1 cellular context compared by ENCODE assay signal in the genomic region with DNA sequence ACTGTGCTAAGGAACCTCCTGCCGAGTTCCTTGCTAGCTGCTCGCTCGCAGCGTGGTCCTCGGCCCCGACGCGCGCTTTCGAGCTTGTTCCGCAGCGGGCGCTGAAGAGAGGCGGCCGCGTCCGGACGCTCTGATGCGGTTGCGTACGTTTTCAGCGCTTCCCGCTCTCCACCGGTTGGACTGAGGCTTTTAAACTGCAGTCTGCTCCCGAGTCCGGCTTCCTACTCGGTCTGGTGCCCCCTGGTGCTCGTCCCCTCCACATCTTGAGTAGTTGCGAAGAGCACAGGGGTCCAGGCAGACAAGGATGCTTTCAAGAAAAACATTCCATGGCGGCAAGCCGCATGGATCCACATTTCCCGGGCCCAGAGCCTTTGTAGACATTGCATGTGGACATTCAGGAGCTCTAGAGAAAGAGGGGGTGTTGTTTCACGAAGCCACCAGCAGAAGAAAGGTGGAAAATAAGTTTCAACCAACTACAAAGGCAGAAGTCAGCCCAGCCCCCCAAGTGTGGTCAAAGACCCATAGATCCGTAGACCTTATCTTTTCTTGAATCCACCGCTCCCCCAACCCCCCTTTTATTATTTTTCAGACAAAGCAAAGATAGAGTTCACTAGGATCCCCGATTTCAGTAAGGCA.
TF ChIP-seq lines count a peak whose summit lies in the region.

No MANE protein-coding gene starts in this region.

TF ChIP-seq in GM12878, 131 proteins besides CTCF, POLR2A, EP300 and RAD21 (continued from another document and continues in another):
- TF ChIP-seq HCFC1 (IDR thresholded peaks at IDR 0.05; ENCODE audit: low read length): no peak
- no peak for TF ChIP-seq MYC (IDR thresholded peaks at IDR 0.05; ENCODE audit: insufficient read depth, insufficient read length, insufficient replicate concordance, low read length, severe bottlenecking)
- peak; percentile 78 for TF ChIP-seq SKIL (IDR thresholded peaks at IDR 0.05; ENCODE audit: low read depth, poor library complexity, severe bottlenecking)
- TF ChIP-seq PAX8 (IDR thresholded peaks at IDR 0.05): no peak
- TF ChIP-seq RELB (IDR thresholded peaks at IDR 0.05; ENCODE audit: low read depth): peak; percentile 50; the same call in 1 of the 2 replicates
- TF ChIP-seq NBN (IDR thresholded peaks at IDR 0.05): peak; percentile 72; the same call in 1 of the 2 replicates
- TF ChIP-seq HDGF (IDR thresholded peaks at IDR 0.05): 0 out of 2 replicates have a peak, but pooled peaks have one; percentile 34
- TF ChIP-seq, protein P1, sequence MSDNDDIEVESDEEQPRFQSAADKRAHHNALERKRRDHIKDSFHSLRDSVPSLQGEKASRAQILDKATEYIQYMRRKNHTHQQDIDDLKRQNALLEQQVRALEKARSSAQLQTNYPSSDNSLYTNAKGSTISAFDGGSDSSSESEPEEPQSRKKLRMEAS (IDR thresholded peaks at IDR 0.05; ENCODE audit: low read depth, low read length): peak; percentile 88
- TF ChIP-seq TAF1 (IDR thresholded peaks at IDR 0.05; ENCODE audit: borderline replicate concordance, low read depth, low read length): peak; percentile 79
- no peak for TF ChIP-seq BCL3 (IDR thresholded peaks at IDR 0.05; ENCODE audit: borderline replicate concordance, insufficient read depth, low read depth, low read length, poor library complexity, severe bottlenecking)
- 0 out of 2 replicates have a peak, but pooled peaks have one; percentile 52 for TF ChIP-seq SREBF1 (IDR thresholded peaks at IDR 0.05; ENCODE audit: low read length)
- TF ChIP-seq IKZF1 (conservative IDR thresholded peaks at IDR 0.05): peak; percentile 93
- TF ChIP-seq ELK1 (IDR thresholded peaks at IDR 0.05; ENCODE audit: low read depth, low read length): no peak
- peak; percentile 15 for TF ChIP-seq NFIC (IDR thresholded peaks at IDR 0.05; ENCODE audit: low read depth, low read length)
- TF ChIP-seq IRF4 (IDR thresholded peaks at IDR 0.05; ENCODE audit: low read depth, low read length): 0 out of 2 replicates have a peak, but pooled peaks have one; percentile 54
- no peak for TF ChIP-seq ZBED1 (IDR thresholded peaks at IDR 0.05; ENCODE audit: borderline replicate concordance)
- no peak for TF ChIP-seq MTA3 (IDR thresholded peaks at IDR 0.05; ENCODE audit: borderline replicate concordance, low read length)
- no peak for TF ChIP-seq CHD4 (IDR thresholded peaks at IDR 0.05)
- no peak for TF ChIP-seq JUNB (IDR thresholded peaks at IDR 0.05)
- TF ChIP-seq ATF7 (IDR thresholded peaks at IDR 0.05; ENCODE audit: low read depth): peak; percentile 22
- TF ChIP-seq WRNIP1 (IDR thresholded peaks at IDR 0.05; ENCODE audit: borderline replicate concordance, low read depth, low read length): no peak; the same call in 1 of the 2 replicates
- peak; percentile 84 for TF ChIP-seq E2F4 (IDR thresholded peaks at IDR 0.05; ENCODE audit: low read depth, low read length)
- TF ChIP-seq ZBTB33 (IDR thresholded peaks at IDR 0.05): 0 out of 2 replicates have a peak, but pooled peaks have one; percentile 6
- no peak for TF ChIP-seq NFYA (IDR thresholded peaks at IDR 0.05; ENCODE audit: borderline replicate concordance, low read depth, low read length)
- TF ChIP-seq SIN3A (IDR thresholded peaks at IDR 0.05; ENCODE audit: low read depth, low read length): no peak
- TF ChIP-seq EGR1 (IDR thresholded peaks at IDR 0.05; ENCODE audit: borderline replicate concordance in 1 of 2, low read depth in 2 of 2, low read length in 2 of 2): peak; percentile 19 to 55; a peak in 1 of 3 replicates
- peak; percentile 70 for TF ChIP-seq DPF2 (IDR thresholded peaks at IDR 0.05)
- TF ChIP-seq E4F1 (IDR thresholded peaks at IDR 0.05; ENCODE audit: borderline replicate concordance, partially characterized antibody): no peak
- TF ChIP-seq, protein P2, sequence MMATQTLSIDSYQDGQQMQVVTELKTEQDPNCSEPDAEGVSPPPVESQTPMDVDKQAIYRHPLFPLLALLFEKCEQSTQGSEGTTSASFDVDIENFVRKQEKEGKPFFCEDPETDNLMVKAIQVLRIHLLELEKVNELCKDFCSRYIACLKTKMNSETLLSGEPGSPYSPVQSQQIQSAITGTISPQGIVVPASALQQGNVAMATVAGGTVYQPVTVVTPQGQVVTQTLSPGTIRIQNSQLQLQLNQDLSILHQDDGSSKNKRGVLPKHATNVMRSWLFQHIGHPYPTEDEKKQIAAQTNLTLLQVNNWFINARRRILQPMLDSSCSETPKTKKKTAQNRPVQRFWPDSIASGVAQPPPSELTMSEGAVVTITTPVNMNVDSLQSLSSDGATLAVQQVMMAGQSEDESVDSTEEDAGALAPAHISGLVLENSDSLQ (IDR thresholded peaks at IDR 0.05): no peak
- TF ChIP-seq GABPA (IDR thresholded peaks at IDR 0.05; ENCODE audit: low read depth): 0 out of 2 replicates have a peak, but pooled peaks have one; percentile 22
- TF ChIP-seq CREB1 (IDR thresholded peaks at IDR 0.05; ENCODE audit: low read depth): peak; percentile 69
- TF ChIP-seq BMI1 (IDR thresholded peaks at IDR 0.05; ENCODE audit: borderline replicate concordance): no peak
- 0 out of 2 replicates have a peak, but pooled peaks have one; percentile 35 for TF ChIP-seq ASH2L (IDR thresholded peaks at IDR 0.05; ENCODE audit: borderline replicate concordance, low read depth)
- peak; percentile 62; the same call in 1 of the 2 replicates for TF ChIP-seq MEF2A (IDR thresholded peaks at IDR 0.05; ENCODE audit: insufficient read depth, low read depth, low read length)
- TF ChIP-seq CBFB (IDR thresholded peaks at IDR 0.05; ENCODE audit: low read depth): peak; percentile 73; the same call in 1 of the 2 replicates
- TF ChIP-seq STAT3 (IDR thresholded peaks at IDR 0.05; ENCODE audit: low read depth, low read length): 0 out of 2 replicates have a peak, but pooled peaks have one; percentile 42
- peak; percentile 19 for TF ChIP-seq MEF2B (IDR thresholded peaks at IDR 0.05; ENCODE audit: partially characterized antibody, poor library complexity, severe bottlenecking)
- peak; percentile 84 for TF ChIP-seq SMAD5 (IDR thresholded peaks at IDR 0.05; ENCODE audit: low read depth)
- TF ChIP-seq ZNF207 (IDR thresholded peaks at IDR 0.05; ENCODE audit: borderline replicate concordance): peak; percentile 93; the same call in 1 of the 2 replicates
- peak; percentile 82 for TF ChIP-seq CREM (IDR thresholded peaks at IDR 0.05; ENCODE audit: low read depth)
- peak; percentile 95 for TF ChIP-seq SMARCA5 (IDR thresholded peaks at IDR 0.05)
- TF ChIP-seq CBX3 (IDR thresholded peaks at IDR 0.05; ENCODE audit: borderline replicate concordance, low read depth): no peak
- 0 out of 2 replicates have a peak, but pooled peaks have one; percentile 30 for TF ChIP-seq NR2F1 (conservative IDR thresholded peaks at IDR 0.05)
- TF ChIP-seq, protein P3, sequence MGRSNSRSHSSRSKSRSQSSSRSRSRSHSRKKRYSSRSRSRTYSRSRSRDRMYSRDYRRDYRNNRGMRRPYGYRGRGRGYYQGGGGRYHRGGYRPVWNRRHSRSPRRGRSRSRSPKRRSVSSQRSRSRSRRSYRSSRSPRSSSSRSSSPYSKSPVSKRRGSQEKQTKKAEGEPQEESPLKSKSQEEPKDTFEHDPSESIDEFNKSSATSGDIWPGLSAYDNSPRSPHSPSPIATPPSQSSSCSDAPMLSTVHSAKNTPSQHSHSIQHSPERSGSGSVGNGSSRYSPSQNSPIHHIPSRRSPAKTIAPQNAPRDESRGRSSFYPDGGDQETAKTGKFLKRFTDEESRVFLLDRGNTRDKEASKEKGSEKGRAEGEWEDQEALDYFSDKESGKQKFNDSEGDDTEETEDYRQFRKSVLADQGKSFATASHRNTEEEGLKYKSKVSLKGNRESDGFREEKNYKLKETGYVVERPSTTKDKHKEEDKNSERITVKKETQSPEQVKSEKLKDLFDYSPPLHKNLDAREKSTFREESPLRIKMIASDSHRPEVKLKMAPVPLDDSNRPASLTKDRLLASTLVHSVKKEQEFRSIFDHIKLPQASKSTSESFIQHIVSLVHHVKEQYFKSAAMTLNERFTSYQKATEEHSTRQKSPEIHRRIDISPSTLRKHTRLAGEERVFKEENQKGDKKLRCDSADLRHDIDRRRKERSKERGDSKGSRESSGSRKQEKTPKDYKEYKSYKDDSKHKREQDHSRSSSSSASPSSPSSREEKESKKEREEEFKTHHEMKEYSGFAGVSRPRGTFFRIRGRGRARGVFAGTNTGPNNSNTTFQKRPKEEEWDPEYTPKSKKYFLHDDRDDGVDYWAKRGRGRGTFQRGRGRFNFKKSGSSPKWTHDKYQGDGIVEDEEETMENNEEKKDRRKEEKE (IDR thresholded peaks at IDR 0.05): no peak
- TF ChIP-seq SUZ12 (IDR thresholded peaks at IDR 0.05; ENCODE audit: unreplicated experiment): no peak
